In genomic region chr9:35618854-35619799, GRCh38 we compare ENCODE assay signal across 9 cellular contexts. TPM values are rescaled to one million over a fixed set of nuclear protein-coding genes. Genes with fewer than 3 reads are reported as not detected.
DNase-seq lines count a peak whose midpoint lies in the region; ATAC-seq, FAIRE-seq and TF ChIP-seq lines count a peak whose summit lies in the region.
"Had no signal": no experiment of that assay in that cellular context is flagged by ENCODE, and none has a peak within 500 bp of the region (broad histone marks: within the 10 kb centered on the region; RNA-seq: fewer than 3 reads in every experiment).

No MANE protein-coding gene starts in this region.

- peak overlapping the region; percentile 92 for H3K27ac ChIP-seq in OCI-LY7 (ENCODE audit: low read depth, low read length, poor library complexity, severe bottlenecking)
- H3K27ac ChIP-seq in prostate gland, result no peak overlapping the region

- H3K36me3 ChIP-seq in OCI-LY7 (ENCODE audit: insufficient read depth, low read length), result peaks cover 17% of the 10 kb centered on the region
- H3K36me3 ChIP-seq in prostate gland, result no peaks in the 10 kb centered on the region

- H3K27me3 ChIP-seq in prostate gland (replicated peaks; ENCODE audit: insufficient read depth), result no peaks in the 10 kb centered on the region

- H3K4me2 ChIP-seq in OCI-LY7 (ENCODE audit: low read length), result peak overlapping the region; percentile 90

- no peak for TF ChIP-seq POLR2A in H54 (IDR thresholded peaks at IDR 0.05; ENCODE audit: low read depth, low read length)
- no peak for TF ChIP-seq POLR2A in prostate gland (IDR thresholded peaks at IDR 0.05)

- no peak overlapping the region; the same call in 1 of the 2 replicates for H2AFZ ChIP-seq in OCI-LY7 (ENCODE audit: low read length)

- peak; percentile 94 for DNase-seq in OCI-LY7 (ENCODE audit: low spot score)
- peak; percentile 86 to 89 (median 87) for DNase-seq in immature natural killer cell
- DNase-seq in type B pancreatic cell (ENCODE audit: extremely low spot score, unreplicated experiment), result no peak
- DNase-seq in NCI-H187 (lab: John Stamatoyannopoulos, UW), result no peak
- no peak for DNase-seq in H54 (ENCODE audit: insufficient read length, low spot score)
- no peak for DNase-seq in prostate gland (ENCODE audit: low spot score)

- H3K27ac Mint-ChIP-seq in immature natural killer cell (peak overlapping the region; percentile 92 to 100 (median 99)), type B pancreatic cell (no peak overlapping the region)

- H3K9me3 Mint-ChIP-seq in immature natural killer cell (no peaks in the 10 kb centered on the region), type B pancreatic cell (no peaks in the 10 kb centered on the region)

- H3K79me2 ChIP-seq in OCI-LY7 (ENCODE audit: insufficient read depth, low read depth, low read length), result peaks cover 6% of the 10 kb centered on the region; the same call in 1 of the 2 replicates

- H3K4me1 Mint-ChIP-seq in immature natural killer cell (peaks cover 68 to 71% of the 10 kb centered on the region in 2 donors), type B pancreatic cell (ENCODE audit: unreplicated experiment) (no peaks in the 10 kb centered on the region)

- H3K9me3 ChIP-seq in OCI-LY7 (ENCODE audit: low read length) (no peaks in the 10 kb centered on the region), prostate gland (no peaks in the 10 kb centered on the region)

- H3K4me1 ChIP-seq in OCI-LY7 (ENCODE audit: insufficient read depth, low read length, poor library complexity, severe bottlenecking) (peaks cover 67% of the 10 kb centered on the region), prostate gland (replicated peaks) (no peaks in the 10 kb centered on the region)

- intact Hi-C loops in OCI-LY7 (cut with micrococcal nuclease; ENCODE audit: unreplicated experiment), result loop anchor here (1.0 to 5.0 kb wide), 6 partner anchors 15 to 502 kb away; partner anchors contain the start of genes ATOSB, CCDC107, CREB3 and RMRP
- intact Hi-C loops in prostate gland (cut with DNase I), result no loop called here

- no peaks in the 10 kb centered on the region for H4K20me1 ChIP-seq in OCI-LY7 (ENCODE audit: insufficient read depth, low read length)

- peaks cover 8 to 26% (median 25%) of the 10 kb centered on the region in 3 donors for H3K27me3 Mint-ChIP-seq in immature natural killer cell (ENCODE audit: low read depth in 3 of 3)
- peaks cover 57% of the 10 kb centered on the region for H3K27me3 Mint-ChIP-seq in type B pancreatic cell

- H3K4me3 ChIP-seq in OCI-LY7 (ENCODE audit: low read depth, low read length, poor library complexity, severe bottlenecking), result peak overlapping the region; percentile 69
- H3K4me3 ChIP-seq in prostate gland, result no peak overlapping the region

- H3K4me3 Mint-ChIP-seq in immature natural killer cell, result peak overlapping the region; percentile 89 to 93 (median 90)
- H3K4me3 Mint-ChIP-seq in type B pancreatic cell, result no peak overlapping the region

- BruUV-seq in OCI-LY7 (replicated peaks; lab: Mats Ljungman, UMichigan), result TSS peak; percentile 71

- CTCF ChIA-PET in OCI-LY7 (lab: Charles Lee; ENCODE audit: unreplicated experiment), result interaction anchor here (0.6 to 2.3 kb wide), 9 partner anchors 10 to 250 kb away, joined by 3 to 21 read pairs (median 5); partner anchors contain the start of genes CCDC107, RMRP and SIT1

- no peak for TF ChIP-seq CTCF in OCI-LY7 (conservative IDR thresholded peaks at IDR 0.05; ENCODE audit: low read length)
- no peak for TF ChIP-seq CTCF in type B pancreatic cell (conservative IDR thresholded peaks at IDR 0.05)
- TF ChIP-seq CTCF in prostate gland (IDR thresholded peaks at IDR 0.05), result no peak

- H3K36me3 Mint-ChIP-seq in immature natural killer cell (peaks cover 0 to 8% (median 0%) of the 10 kb centered on the region in 3 donors), type B pancreatic cell (no peaks in the 10 kb centered on the region)

- peak; percentile 58 for ATAC-seq in GM18511 (IDR thresholded peaks at IDR 0.05; ENCODE audit: unreplicated experiment)
- peak; percentile 34 for ATAC-seq in HG02623 (IDR thresholded peaks at IDR 0.05; ENCODE audit: unreplicated experiment)

- WGBS in prostate gland, result 84% methylated on average over 17 of the region's 17 CpGs

- H3K9me2 ChIP-seq in OCI-LY7 (ENCODE audit: insufficient read depth, low read length), result no peaks in the 10 kb centered on the region

- POLR2A ChIA-PET in OCI-LY7 (lab: Charles Lee), result interaction anchor here (0.5 to 11.0 kb wide), 20 partner anchors 8 to 1129 kb away, joined by 3 to 110 read pairs (median 6); partner anchors contain the start of genes ARHGEF39, CCDC107, CREB3 and HINT2

- FAIRE-seq in H54 (lab: Jason Lieb, UNC), result no peak
- FAIRE-seq: endometrium had no signal

RNA-seq across cellular contexts. Expression of gene CD72, which starts 0.9 kb away (rescaled TPM):
- total RNA-seq in OCI-LY7 (2014; rRNA removed; shearing (Covaris generic)), result 91.4 and 107 TPM in 2 replicates
- total RNA-seq in OCI-LY7 (2022) (63.0 and 67.6 TPM in 2 replicates), type B pancreatic cell (ENCODE audit: low replicate concordance) (1.5 and 2.8 TPM in 2 replicates), prostate gland (1 to 10 TPM; 3.0 to 3.2 TPM)
- polyA plus RNA-seq in immature natural killer cell, result 10 to 100 TPM in 2 of 3 donors, 1 to 10 TPM in 1; 6.2 to 18.4 (median 10.1) TPM

RNA-seq across cellular contexts. Expression of gene TESK1, which starts 14.1 kb away (rescaled TPM):
- total RNA-seq in OCI-LY7 (2014; rRNA removed; shearing (Covaris generic)), result 15.0 and 18.3 TPM in 2 replicates
- total RNA-seq in OCI-LY7 (2022) (36.9 and 42.2 TPM in 2 replicates), type B pancreatic cell (ENCODE audit: low replicate concordance) (30.6 and 42.4 TPM in 2 replicates), prostate gland (10 to 100 TPM; 40.2 to 67.3 TPM)
- 10 to 100 TPM in 1 of 3 donors, 1 to 10 TPM in 2; 6.5 to 23.7 (median 8.1) TPM for polyA plus RNA-seq in immature natural killer cell

RNA-seq across cellular contexts. Expression of gene SIT1, which starts 31.6 kb away (rescaled TPM):
- total RNA-seq in OCI-LY7 (2014; rRNA removed; shearing (Covaris generic)), result 176 and 210 TPM in 2 replicates
- total RNA-seq in OCI-LY7 (2022) (93.0 and 121 TPM in 2 replicates), type B pancreatic cell (ENCODE audit: low replicate concordance) (not detected in 2 replicates), prostate gland (under 1 TPM; 0.18 to 0.68 TPM)
- polyA plus RNA-seq in immature natural killer cell, result 1 to 10 TPM in 1 of 3 donors, under 1 TPM in 2; 0.26 to 1.4 (median 0.49) TPM

RNA-seq across cellular contexts. Expression of gene RMRP, which starts 38.7 kb away (rescaled TPM):
- total RNA-seq in OCI-LY7 (2014; rRNA removed; shearing (Covaris generic)), result 21,739 and 26,575 TPM in 2 replicates
- 4,033 and 12,624 TPM in 2 replicates for total RNA-seq in OCI-LY7 (2022)
- 10 to 100 TPM in 1 of 3 donors, not detected in 2; 23.0 TPM for polyA plus RNA-seq in immature natural killer cell
- total RNA-seq in type B pancreatic cell (ENCODE audit: low replicate concordance), result 16,039 and 18,328 TPM in 2 replicates
- over 10,000 TPM in 1 of 2 donors, 1,000 to 10,000 TPM in 1; 1,879 to 13,864 TPM for total RNA-seq in prostate gland

RNA-seq across cellular contexts. Expression of gene CCDC107, which starts 39.0 kb away (rescaled TPM):
- 16.5 and 20.3 TPM in 2 replicates for total RNA-seq in OCI-LY7 (2014; rRNA removed; shearing (Covaris generic))
- total RNA-seq in OCI-LY7 (2022), result 10.0 and 11.4 TPM in 2 replicates
- 100 to 1,000 TPM; 101 to 106 (median 103) TPM for polyA plus RNA-seq in immature natural killer cell
- 15.6 and 17.2 TPM in 2 replicates for total RNA-seq in type B pancreatic cell (ENCODE audit: low replicate concordance)
- 10 to 100 TPM; 22.8 to 26.2 TPM for total RNA-seq in prostate gland

Comparison
In these comparisons a context has a peak if more than half of its experiments do, and no peak if none do; other contexts are left out.
1. DNase-seq: peak in OCI-LY7 (single experiment) and immature natural killer cell (3 of 3); none in type B pancreatic cell (single experiment), NCI-H187 (0 of 2), H54 (single experiment) and prostate gland (single experiment).
2. RNA of gene CD72, which starts 0.9 kb away (total RNA-seq): 63.0 to 107 TPM in OCI-LY7; 3.0 to 3.2 TPM in prostate gland and 1.5 to 2.8 TPM in type B pancreatic cell; every median in the first group is over 10 times any median in the second.
3. RNA of gene SIT1, which starts 31.6 kb away (total RNA-seq): 93.0 to 210 TPM in OCI-LY7; 0.18 to 0.68 TPM in prostate gland and not detected in type B pancreatic cell; every median in the first group is over 10 times any median in the second.